ENCODE assay signal across 8 cellular contexts in genomic region chr6:33207569-33208088, GRCh38. TPM values are rescaled to one million over a fixed set of nuclear protein-coding genes. Genes with fewer than 3 reads are reported as not detected.
DNase-seq lines count a peak whose midpoint lies in the region; ATAC-seq, FAIRE-seq and TF ChIP-seq lines count a peak whose summit lies in the region.

No MANE protein-coding gene starts in this region.

- H3K4me1 ChIP-seq in muscle layer of colon (ENCODE audit: insufficient read depth, low read length), result peaks cover 32% of the 10 kb centered on the region

- DNase-seq in activated T-cell treated with anti-CD3 and anti-CD28 coated beads, Interleukin-2, amount 50 U/mL, for 72 hours, result peak in 1 of 2 donors; percentile 38
- no peak for DNase-seq in activated T-cell treated with anti-CD3 and anti-CD28 coated beads, Interleukin-2, amount 50 U/mL, for 1 hour
- DNase-seq in epithelial cell of prostate (ENCODE audit: low read depth, low spot score) (no peak), GM12891 (ENCODE audit: insufficient read length, low spot score) (no peak), NCI-H526 treated with DMSO at 0.1 percent for 48 hours (lab: John Stamatoyannopoulos, UW) (no peak)
- DNase-seq in effector CD8-positive, alpha-beta T cell (lab: John Stamatoyannopoulos, UW), result no peak

- no peak for TF ChIP-seq POLR2A in GM12891 (IDR thresholded peaks at IDR 0.05; ENCODE audit: low read depth, low read length)

- peak overlapping the region; percentile 92 for H3K4me3 Mint-ChIP-seq in activated T-cell treated with anti-CD3 and anti-CD28 coated beads, Interleukin-2, amount 50 U/mL, for 72 hours

- peaks cover 60% of the 10 kb centered on the region for H3K4me1 Mint-ChIP-seq in activated T-cell treated with anti-CD3 and anti-CD28 coated beads, Interleukin-2, amount 50 U/mL, for 72 hours (ENCODE audit: low read depth)

- H3K9ac ChIP-seq in SU-DHL-6 (ENCODE audit: low read length) (peak overlapping the region; percentile 85), muscle layer of colon (ENCODE audit: low read length) (peak overlapping the region; percentile 96)

- FAIRE-seq in GM12891 (lab: Jason Lieb, UNC), result no peak

- H3K4me3 ChIP-seq in SU-DHL-6 (ENCODE audit: insufficient read depth, low read length, poor library complexity, severe bottlenecking), result peak overlapping the region; percentile 71
- H3K4me3 ChIP-seq in muscle layer of colon (ENCODE audit: low read depth in 1 of 2, low read length in 2 of 2), result peak overlapping the region; percentile 91 to 98

- no peaks in the 10 kb centered on the region for H3K9me3 Mint-ChIP-seq in activated T-cell treated with anti-CD3 and anti-CD28 coated beads, Interleukin-2, amount 50 U/mL, for 72 hours

- H4K20me1 ChIP-seq in SU-DHL-6 (ENCODE audit: low read depth, low read length), result no peaks in the 10 kb centered on the region

- no peaks in the 10 kb centered on the region for H3K9me2 ChIP-seq in SU-DHL-6 (replicated peaks; ENCODE audit: insufficient read depth, low read length)

- peak overlapping the region; percentile 90 for H3K27ac Mint-ChIP-seq in activated T-cell treated with anti-CD3 and anti-CD28 coated beads, Interleukin-2, amount 50 U/mL, for 72 hours

- peak overlapping the region; percentile 49 for H3K27ac ChIP-seq in SU-DHL-6 (ENCODE audit: low read depth, low read length)
- peak overlapping the region; percentile 86 for H3K27ac ChIP-seq in epithelial cell of prostate
- peak overlapping the region; percentile 99 for H3K27ac ChIP-seq in muscle layer of colon (ENCODE audit: low read depth, low read length)

- H3K9me3 ChIP-seq in SU-DHL-6 (ENCODE audit: insufficient read depth, low read length) (no peaks in the 10 kb centered on the region), muscle layer of colon (ENCODE audit: low read length) (no peaks in the 10 kb centered on the region)

- H3K27me3 Mint-ChIP-seq in activated T-cell treated with anti-CD3 and anti-CD28 coated beads, Interleukin-2, amount 50 U/mL, for 72 hours (ENCODE audit: low read depth), result peaks cover 3% of the 10 kb centered on the region

- no peak for ATAC-seq in activated T-cell treated with anti-CD3 and anti-CD28 coated beads, Interleukin-2, amount 50 U/mL, for 72 hours (replicated peaks in 1 of 2)

- H3F3A ChIP-seq in SU-DHL-6 (ENCODE audit: insufficient read depth), result peaks cover 30% of the 10 kb centered on the region

- no peaks in the 10 kb centered on the region for H3K79me2 ChIP-seq in SU-DHL-6 (ENCODE audit: insufficient read depth, low read length)

- H3K36me3 ChIP-seq in SU-DHL-6 (ENCODE audit: low read length) (0 out of 2 replicates have a peak, but pooled peaks cover 3% of the 10 kb centered on the region), muscle layer of colon (ENCODE audit: insufficient read depth, low read length) (peaks cover 43% of the 10 kb centered on the region)

- peak overlapping the region; percentile 84 for H3K4me2 ChIP-seq in SU-DHL-6 (ENCODE audit: low read depth, low read length, poor library complexity, severe bottlenecking)

- peaks cover 11 to 21% of the 10 kb centered on the region in 2 donors for H3K36me3 Mint-ChIP-seq in activated T-cell treated with anti-CD3 and anti-CD28 coated beads, Interleukin-2, amount 50 U/mL, for 72 hours (ENCODE audit: insufficient read depth in 2 of 2)

- TF ChIP-seq CTCF in SU-DHL-6 (IDR thresholded peaks at IDR 0.05; ENCODE audit: insufficient read depth, low read length, poor library complexity, severe bottlenecking), result no peak

- H2AFZ ChIP-seq in SU-DHL-6 (ENCODE audit: low read depth, low read length, severe bottlenecking), result peak overlapping the region; percentile 87

- H3K27me3 ChIP-seq in SU-DHL-6 (ENCODE audit: low read length) (no peaks in the 10 kb centered on the region), muscle layer of colon (ENCODE audit: control insufficient read depth in 1 of 2, insufficient read depth in 2 of 2, low read length in 2 of 2) (no peaks in the 10 kb centered on the region)

TF ChIP-seq in GM12891, 5 proteins besides CTCF, POLR2A, EP300 and RAD21:
- no peak for TF ChIP-seq PAX5 (IDR thresholded peaks at IDR 0.05; ENCODE audit: insufficient read depth, low read length, severe bottlenecking)
- TF ChIP-seq POLR2AphosphoS5 (IDR thresholded peaks at IDR 0.05; ENCODE audit: low read depth, low read length), result no peak
- TF ChIP-seq SPI1 (IDR thresholded peaks at IDR 0.05; ENCODE audit: low read depth, low read length), result no peak

RNA-seq across cellular contexts. Expression of gene RING1, which starts 0.7 kb away (rescaled TPM):
- 10 to 100 TPM; 30.1 to 37.7 TPM for total RNA-seq in activated T-cell treated with anti-CD3 and anti-CD28 coated beads, Interleukin-2, amount 50 U/mL, for 72 hours
- 25.2 TPM for polyA plus RNA-seq in GM12891 (2012; ENCODE audit: low read depth, missing spikeins)

RNA-seq across cellular contexts. Expression of gene HSD17B8, which starts 3.2 kb away (rescaled TPM):
- 10 to 100 TPM; 35.8 to 36.0 TPM for total RNA-seq in activated T-cell treated with anti-CD3 and anti-CD28 coated beads, Interleukin-2, amount 50 U/mL, for 72 hours
- polyA plus RNA-seq in GM12891 (2012; ENCODE audit: low read depth, missing spikeins), result 19.0 TPM

RNA-seq across cellular contexts. Expression of gene SLC39A7, which starts 7.0 kb away (rescaled TPM):
- total RNA-seq in activated T-cell treated with anti-CD3 and anti-CD28 coated beads, Interleukin-2, amount 50 U/mL, for 72 hours, result 10 to 100 TPM; 56.1 to 58.3 TPM
- polyA plus RNA-seq in GM12891 (2012; ENCODE audit: low read depth, missing spikeins), result 42.4 TPM

RNA-seq across cellular contexts. Expression of gene RXRB, which starts 7.2 kb away (rescaled TPM):
- 10 to 100 TPM; 55.6 to 57.5 TPM for total RNA-seq in activated T-cell treated with anti-CD3 and anti-CD28 coated beads, Interleukin-2, amount 50 U/mL, for 72 hours
- polyA plus RNA-seq in GM12891 (2012; ENCODE audit: low read depth, missing spikeins), result 22.0 TPM

RNA-seq across cellular contexts. Expression of gene COL11A2, which starts 15.4 kb away (rescaled TPM):
- total RNA-seq in activated T-cell treated with anti-CD3 and anti-CD28 coated beads, Interleukin-2, amount 50 U/mL, for 72 hours, result 1 to 10 TPM; 2.5 to 3.2 TPM
- 0.50 TPM for polyA plus RNA-seq in GM12891 (2012; ENCODE audit: low read depth, missing spikeins)

Comparison
In these comparisons a context has a peak if more than half of its experiments do, and no peak if none do; other contexts are left out.
1. H3K27ac ChIP-seq: peak in every context shown above with its lines; median percentile 99 in muscle layer of colon; 86 in epithelial cell of prostate; 49 in SU-DHL-6.